ENCODE assay signal across 3 cellular contexts in genomic region chr14:56889705-56890104, GRCh38.
TF ChIP-seq lines count a peak whose summit lies in the region.

No MANE protein-coding gene starts in this region.

TF ChIP-seq in A549, 52 proteins besides CTCF, POLR2A, EP300 and RAD21:
- TF ChIP-seq ESRRA (IDR thresholded peaks at IDR 0.05; ENCODE audit: borderline replicate concordance, low read length) (no peak), MAFK (IDR thresholded peaks at IDR 0.05; ENCODE audit: partially characterized antibody) (peak; percentile 88), RFX5 (IDR thresholded peaks at IDR 0.05) (no peak), CBX8 (IDR thresholded peaks at IDR 0.05) (no peak), EHMT2 (IDR thresholded peaks at IDR 0.05; ENCODE audit: low read depth) (no peak)
TF ChIP-seq in A549: peak in this region for 1.

TF ChIP-seq in H1, 55 proteins besides CTCF, POLR2A, EP300 and RAD21:
- no peak for TF ChIP-seq HDAC6 (IDR thresholded peaks at IDR 0.05; ENCODE audit: low read depth, low read length)
- peak; percentile 74 for TF ChIP-seq MAFK (IDR thresholded peaks at IDR 0.05; ENCODE audit: low read depth, low read length)

TF ChIP-seq in GM23338, 12 proteins besides CTCF, POLR2A, EP300 and RAD21:
- TF ChIP-seq EZH2 (IDR thresholded peaks at IDR 0.05; ENCODE audit: low read depth, unreplicated experiment) (no peak), ZNF114 (CRISPR knock-in tag; IDR thresholded peaks at IDR 0.05) (no peak), JUNB (IDR thresholded peaks at IDR 0.05; ENCODE audit: unreplicated experiment) (no peak), STAT1 (IDR thresholded peaks at IDR 0.05; ENCODE audit: unreplicated experiment) (no peak)
TF ChIP-seq in GM23338: peak in this region for 0.
